ENCODE assay signal across 15 cellular contexts in genomic region chrX:78997870-78998558, GRCh38. TPM values are rescaled to one million over a fixed set of nuclear protein-coding genes. Genes with fewer than 3 reads are reported as not detected.
A peak's percentile ranks its signal among the peaks of the same experiment; 100 is the strongest.
DNase-seq lines count a peak whose midpoint lies in the region; ATAC-seq and TF ChIP-seq lines count a peak whose summit lies in the region.
"Had no signal": no experiment of that assay in that cellular context is flagged by ENCODE, and none has a peak within 500 bp of the region (broad histone marks: within the 10 kb centered on the region; RNA-seq: fewer than 3 reads in every experiment).

No MANE protein-coding gene starts in this region.

- no peak overlapping the region for H3K27ac ChIP-seq in BLaER1 treated with 17β-estradiol and CSF1 and Interleukin-3, amounts not matched to agents 10 nM and 100 nM
- H3K27ac ChIP-seq in KMS-11 = peak overlapping the region; percentile 71
- no peak overlapping the region for H3K27ac ChIP-seq in brain microvascular endothelial cell
- H3K27ac ChIP-seq: stomach had no signal

- H3K4me3 Mint-ChIP-seq in activated CD4-positive, alpha-beta memory T cell treated with anti-CD3 and anti-CD28 coated beads for 36 hours = no peak overlapping the region
- peak overlapping the region; percentile 29 for H3K4me3 Mint-ChIP-seq in central memory CD8-positive, alpha-beta T cell
- H3K4me3 Mint-ChIP-seq: activated B cell treated with CpG ODN at 0.5 μM for 24 hours had no signal

- peaks cover 9% of the 10 kb centered on the region for H3K4me1 Mint-ChIP-seq in activated CD4-positive, alpha-beta memory T cell treated with anti-CD3 and anti-CD28 coated beads for 36 hours (ENCODE audit: low read depth)
- H3K4me1 Mint-ChIP-seq in central memory CD8-positive, alpha-beta T cell = peaks cover 6% of the 10 kb centered on the region

- peak; percentile 76 for ATAC-seq in central memory CD8-positive, alpha-beta T cell (replicated peaks; ENCODE audit: extremely low read depth, poor library complexity, severe bottlenecking)
- ATAC-seq in HG03469 (IDR thresholded peaks at IDR 0.05; ENCODE audit: unreplicated experiment) = no peak
- ATAC-seq: GM12878 had no signal

- H3K36me3 ChIP-seq in BLaER1 treated with 17β-estradiol and CSF1 and Interleukin-3, amounts not matched to agents 10 nM and 100 nM = no peaks in the 10 kb centered on the region
- H3K36me3 ChIP-seq in KMS-11 (ENCODE audit: insufficient read depth) (no peaks in the 10 kb centered on the region), brain microvascular endothelial cell (replicated peaks) (no peaks in the 10 kb centered on the region)
- H3K36me3 ChIP-seq: stomach had no signal

- peaks cover 0 to 12% (median 4%) of the 10 kb centered on the region in 11 experiments; a peak in 5 of 22 replicates for H3K9me3 ChIP-seq in BLaER1 treated with 17β-estradiol and CSF1 and Interleukin-3, amounts not matched to agents 10 nM and 100 nM (replicated peaks in 1 of 11)

- peak overlapping the region in 7 of 11 experiments; percentile 11 to 50 (median 32); a peak in 11 of 22 replicates for H3K4me2 ChIP-seq in BLaER1 treated with 17β-estradiol and CSF1 and Interleukin-3, amounts not matched to agents 10 nM and 100 nM
- peak overlapping the region; percentile 70 for H3K4me2 ChIP-seq in KMS-11

- peak overlapping the region; percentile 8 for H3K27ac Mint-ChIP-seq in activated CD4-positive, alpha-beta memory T cell treated with anti-CD3 and anti-CD28 coated beads for 36 hours
- no peak overlapping the region for H3K27ac Mint-ChIP-seq in central memory CD8-positive, alpha-beta T cell (ENCODE audit: low read depth)
- H3K27ac Mint-ChIP-seq: activated B cell treated with CpG ODN at 0.5 μM for 24 hours had no signal

- H3K79me2 ChIP-seq in KMS-11 (ENCODE audit: insufficient read depth, low read depth) = no peaks in the 10 kb centered on the region

- H4K20me1 ChIP-seq in BLaER1 treated with 17β-estradiol and CSF1 and Interleukin-3, amounts not matched to agents 10 nM and 100 nM = no peaks in the 10 kb centered on the region
- H4K20me1 ChIP-seq in KMS-11 (ENCODE audit: insufficient read depth) = no peaks in the 10 kb centered on the region

- H3K9me3 Mint-ChIP-seq in activated CD4-positive, alpha-beta memory T cell treated with anti-CD3 and anti-CD28 coated beads for 36 hours = no peaks in the 10 kb centered on the region
- H3K9me3 Mint-ChIP-seq in central memory CD8-positive, alpha-beta T cell = no peaks in the 10 kb centered on the region
- H3K9me3 Mint-ChIP-seq: activated B cell treated with CpG ODN at 0.5 μM for 24 hours had no signal

- POLR2A ChIA-PET in activated CD4-positive, alpha-beta memory T cell treated with anti-CD3 and anti-CD28 coated beads for 36 hours (lab: Charles Lee) = interaction anchor here (0.7 kb wide), 1 partner anchor 54 kb away, joined by 3 read pairs; no protein-coding TSS in a partner anchor

- peaks cover 10 to 74% (median 42%) of the 10 kb centered on the region in 11 experiments; a peak in 20 of 22 replicates for H3K27me3 ChIP-seq in BLaER1 treated with 17β-estradiol and CSF1 and Interleukin-3, amounts not matched to agents 10 nM and 100 nM
- H3K27me3 ChIP-seq in KMS-11 (ENCODE audit: insufficient read depth, low read depth) (no peaks in the 10 kb centered on the region), brain microvascular endothelial cell (replicated peaks) (no peaks in the 10 kb centered on the region)
- H3K27me3 ChIP-seq: stomach had no signal

- H3K9ac ChIP-seq in BLaER1 treated with 17β-estradiol and CSF1 and Interleukin-3, amounts not matched to agents 10 nM and 100 nM = no peak overlapping the region
- H3K9ac ChIP-seq in KMS-11 = peak overlapping the region; percentile 34; the same call in 1 of the 2 replicates

- no peaks in the 10 kb centered on the region for H3K27me3 Mint-ChIP-seq in activated CD4-positive, alpha-beta memory T cell treated with anti-CD3 and anti-CD28 coated beads for 36 hours
- no peaks in the 10 kb centered on the region for H3K27me3 Mint-ChIP-seq in central memory CD8-positive, alpha-beta T cell
- H3K27me3 Mint-ChIP-seq: activated B cell treated with CpG ODN at 0.5 μM for 24 hours had no signal

- H3K4me3 ChIP-seq in BLaER1 treated with 17β-estradiol and CSF1 and Interleukin-3, amounts not matched to agents 10 nM and 100 nM = no peak overlapping the region
- H3K4me3 ChIP-seq in KMS-11 (IDR thresholded peaks at IDR 0.05; ENCODE audit: insufficient read depth, low read depth, low read length) (no peak overlapping the region), brain microvascular endothelial cell (ENCODE audit: low read depth, low read length) (no peak overlapping the region)
- H3K4me3 ChIP-seq: GM12878, stomach had no signal

- in situ Hi-C loops in brain microvascular endothelial cell (cut with HindIII; ENCODE audit: low pct_ligation_motif_present, low sequenced_read_pairs) = no loop called here

- H3K36me3 Mint-ChIP-seq in activated CD4-positive, alpha-beta memory T cell treated with anti-CD3 and anti-CD28 coated beads for 36 hours = no peaks in the 10 kb centered on the region
- H3K36me3 Mint-ChIP-seq in central memory CD8-positive, alpha-beta T cell (ENCODE audit: insufficient read depth) = no peaks in the 10 kb centered on the region

- peak; percentile 51 for DNase-seq in activated CD4-positive, alpha-beta memory T cell treated with anti-CD3 and anti-CD28 coated beads for 36 hours
- DNase-seq in central memory CD8-positive, alpha-beta T cell (ENCODE audit: low spot score in 2 of 2) = peak in 1 of 2 donors; percentile 9
- DNase-seq in brain microvascular endothelial cell (no peak), NCI-H526 treated with DMSO at 0.1 percent for 48 hours (lab: John Stamatoyannopoulos, UW) (no peak), hepatic stellate cell (ENCODE audit: low spot score) (no peak)
- DNase-seq: activated B cell treated with CpG ODN at 0.5 μM for 24 hours, AML-193, NCI-H2029, stomach had no signal

- peak overlapping the region; percentile 59 for H2AFZ ChIP-seq in KMS-11 (ENCODE audit: low read depth)

- CTCF ChIA-PET in activated CD4-positive, alpha-beta memory T cell treated with anti-CD3 and anti-CD28 coated beads for 36 hours (lab: Charles Lee) = no interaction called here

- intact Hi-C loops in activated CD4-positive, alpha-beta memory T cell treated with anti-CD3 and anti-CD28 coated beads for 36 hours (cut with micrococcal nuclease) = no loop called here

- H3K4me1 ChIP-seq in BLaER1 treated with 17β-estradiol and CSF1 and Interleukin-3, amounts not matched to agents 10 nM and 100 nM = peaks cover 0 to 10% (median 7%) of the 10 kb centered on the region in 10 experiments; a peak in 9 of 20 replicates
- peaks cover 28% of the 10 kb centered on the region for H3K4me1 ChIP-seq in KMS-11 (ENCODE audit: low read depth, poor library complexity, severe bottlenecking)
- H3K4me1 ChIP-seq: stomach had no signal

- TF ChIP-seq CTCF in KMS-11 (conservative IDR thresholded peaks at IDR 0.05; ENCODE audit: low read depth, low read length) (no peak), brain microvascular endothelial cell (IDR thresholded peaks at IDR 0.05; ENCODE audit: low read depth, low read length, missing control alignments) (no peak)

RNA-seq across cellular contexts. Expression of gene P2RY10, which starts 52.8 kb away (rescaled TPM):
- 10 to 100 TPM; 38.8 to 39.3 TPM for total RNA-seq in activated CD4-positive, alpha-beta memory T cell treated with anti-CD3 and anti-CD28 coated beads for 36 hours
- total RNA-seq: H1, SK-MEL-5 had no signal
